Comparison of ENCODE assay signal across 15 cellular contexts in genomic region chr19:51026554-51026831, GRCh38. TPM values are rescaled to one million over a fixed set of nuclear protein-coding genes. Genes with fewer than 3 reads are reported as not detected.
A peak's percentile ranks its signal among the peaks of the same experiment; 100 is the strongest.
DNase-seq lines count a peak whose midpoint lies in the region; ATAC-seq, FAIRE-seq and TF ChIP-seq lines count a peak whose summit lies in the region.
"Had no signal": no experiment of that assay in that cellular context is flagged by ENCODE, and none has a peak within 500 bp of the region (broad histone marks: within the 10 kb centered on the region; RNA-seq: fewer than 3 reads in every experiment).

A gene with protein sequence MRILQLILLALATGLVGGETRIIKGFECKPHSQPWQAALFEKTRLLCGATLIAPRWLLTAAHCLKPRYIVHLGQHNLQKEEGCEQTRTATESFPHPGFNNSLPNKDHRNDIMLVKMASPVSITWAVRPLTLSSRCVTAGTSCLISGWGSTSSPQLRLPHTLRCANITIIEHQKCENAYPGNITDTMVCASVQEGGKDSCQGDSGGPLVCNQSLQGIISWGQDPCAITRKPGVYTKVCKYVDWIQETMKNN (minus strand): TSS chr19:51026616. CDS start chr19:51025631, 985 bp downstream.

- DNase-seq in DMS153 treated with DMSO at 0.1 percent for 48 hours (lab: John Stamatoyannopoulos, UW; ENCODE audit: unreplicated experiment) = peak; percentile 25
- DNase-seq in NCI-H2029 (lab: John Stamatoyannopoulos, UW) = peak; percentile 91
- DNase-seq in coronary artery (ENCODE audit: low spot score) = peak; percentile 66
- DNase-seq in pancreas = peak; percentile 22 to 86 (median 68)
- no peak for DNase-seq in GOT3 (lab: John Stamatoyannopoulos, UW)
- no peak for DNase-seq in A673 (ENCODE audit: low spot score)
- no peak for DNase-seq in iPS-NIHi7 (ENCODE audit: extremely low spot score)
- DNase-seq: activated T-cell treated with anti-CD3 and anti-CD28 coated beads, Interleukin-2, amount 50 U/mL, for 48 hours; amygdala; C1 segment of cervical spinal cord; NCI-H1930; OCI-M1; retina; T-cell had no signal

- H3K4me1 ChIP-seq in pancreas (peaks cover 0 to 9% (median 0%) of the 10 kb centered on the region in 3 donors), A673 (ENCODE audit: insufficient read depth, low read length, poor library complexity, severe bottlenecking) (no peaks in the 10 kb centered on the region)

- CTCF ChIA-PET in A673 (lab: Charles Lee) = no interaction called here

- H3K36me3 ChIP-seq in pancreas = no peaks in the 10 kb centered on the region
- no peaks in the 10 kb centered on the region for H3K36me3 ChIP-seq in A673 (ENCODE audit: insufficient read depth, low read length, poor library complexity, severe bottlenecking)

- ATAC-seq in pancreas (peak; percentile 74 to 85 (median 84)), HG03457 (IDR thresholded peaks at IDR 0.05; ENCODE audit: unreplicated experiment) (no peak)
- ATAC-seq: T-cell had no signal

- no peaks in the 10 kb centered on the region for H3K9me3 ChIP-seq in pancreas
- H3K9me3 ChIP-seq in A673 (ENCODE audit: low read depth, low read length, poor library complexity, severe bottlenecking) = no peaks in the 10 kb centered on the region

- no TSS peak for BruUV-seq in A673 (replicated peaks; lab: Mats Ljungman, UMichigan)

- H3K27me3 ChIP-seq in pancreas (no peaks in the 10 kb centered on the region), A673 (replicated peaks; ENCODE audit: insufficient read depth, low read depth, low read length, poor library complexity) (peaks cover 65% of the 10 kb centered on the region)

- no peak within 1 kb of the TSS for H3K4me3 ChIP-seq in coronary artery
- peak within 1 kb of the TSS in 3 of 4 donors; percentile 27 to 49 (median 34) for H3K4me3 ChIP-seq in pancreas
- no peak within 1 kb of the TSS for H3K4me3 ChIP-seq in A673 (ENCODE audit: low read depth, low read length, poor library complexity, severe bottlenecking)

- 43 to 59% methylated on average over 10 to 11 of the region's 11 CpGs for WGBS in pancreas, 2 donors

- TF ChIP-seq CTCF in coronary artery (IDR thresholded peaks at IDR 0.05) = no peak
- TF ChIP-seq CTCF in pancreas (IDR thresholded peaks at IDR 0.05) = no peak
- no peak for TF ChIP-seq CTCF in A673 (conservative IDR thresholded peaks at IDR 0.05; ENCODE audit: low read depth, low read length)

- POLR2A ChIA-PET in A673 (lab: Charles Lee; ENCODE audit: low non-redundant PET) = no interaction called here

- intact Hi-C loops in pancreas (cut with DNase I) = loop anchor here in 1 of 3 donors (5.0 kb wide), 1 partner anchor 66 kb away; no protein-coding TSS in a partner anchor
- intact Hi-C loops in A673 (cut with micrococcal nuclease; ENCODE audit: unreplicated experiment) = no loop called here

- no peak for FAIRE-seq in pancreas (lab: Jason Lieb, UNC)

- H3K27ac ChIP-seq in coronary artery = no peak within 1 kb of the TSS
- H3K27ac ChIP-seq in pancreas = peak within 1 kb of the TSS; percentile 37 to 68 (median 59)
- H3K27ac ChIP-seq in A673 (ENCODE audit: low read depth, low read length, poor library complexity, severe bottlenecking) = no peak within 1 kb of the TSS

RNA-seq across cellular contexts. Expression of the gene that starts here (rescaled TPM):
- 10 to 100 TPM in 4 of 6 donors, 1 to 10 TPM in 2; 6.7 to 24.2 (median 11.4) TPM for total RNA-seq in pancreas
- polyA plus RNA-seq in pancreas = 10 to 100 TPM; 15.5 to 28.9 TPM
- total RNA-seq in A673 (2021) = not detected in 2 replicates
- total RNA-seq: T-cell had no signal

Comparison
In these comparisons a context has a peak if more than half of its experiments do, and no peak if none do; other contexts are left out.
1. DNase-seq: peak in DMS153 treated with DMSO at 0.1 percent for 48 hours (single experiment), NCI-H2029 (single experiment), coronary artery (single experiment) and pancreas (6 of 6); none in GOT3 (single experiment), A673 (single experiment) and iPS-NIHi7 (single experiment).
2. H3K27ac ChIP-seq: peak in pancreas (4 of 4); none in coronary artery (0 of 2) and A673 (single experiment).
3. H3K4me3 ChIP-seq: peak in pancreas (3 of 4); none in coronary artery (single experiment) and A673 (single experiment).